In the genomic region with DNA sequence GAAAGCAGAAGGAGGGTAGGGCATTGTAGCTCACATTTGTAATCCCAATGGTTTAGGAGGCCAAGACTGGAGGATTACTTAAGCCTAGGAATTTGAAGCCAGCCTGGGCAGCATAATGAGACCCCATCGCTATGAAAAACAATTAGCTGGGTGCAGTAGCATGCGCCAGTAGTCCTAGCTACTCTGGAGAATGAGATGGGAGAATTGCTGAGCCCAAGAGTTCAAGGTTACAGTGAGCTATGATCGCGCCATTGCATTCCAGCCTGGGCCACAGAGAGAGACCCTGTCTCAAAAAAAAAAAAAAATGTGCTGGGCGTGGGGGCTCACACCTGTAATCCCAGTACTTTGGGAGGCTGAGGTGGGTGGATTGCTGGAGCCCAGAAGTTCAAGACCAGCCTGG, we compare ENCODE assay signal across 29 cellular contexts.
"Had no signal": no experiment of that assay in that cellular context is flagged by ENCODE, and none has a peak within 500 bp of the region (broad histone marks: within the 10 kb centered on the region; RNA-seq: fewer than 3 reads in every experiment).

No MANE protein-coding gene starts in this region.

- H3K27me3 ChIP-seq: adrenal gland, cardiac muscle cell, colonic mucosa, testis, transverse colon had no signal

- H3K27me3 Mint-ChIP-seq: activated CD4-positive, alpha-beta memory T cell treated with anti-CD3 and anti-CD28 coated beads for 36 hours; activated naive CD4-positive, alpha-beta T cell treated with anti-CD3 and anti-CD28 coated beads, Interleukin-2, amount 10 ng/mL, durations not matched to agents 7 days and 5 days; T-cell had no signal

- H3K36me3 ChIP-seq: adrenal gland, cardiac muscle cell, colonic mucosa, esophagus squamous epithelium, transverse colon had no signal

- ATAC-seq: sciatic nerve; stimulated activated naive CD8-positive, alpha-beta T cell treated with anti-CD3 and anti-CD28 coated beads, Interleukin-15, Interleukin-2, amounts not matched to agents 100 U/mL and 50 U/mL, for 24 hours; T-cell had no signal

- H3K4me3 ChIP-seq: adrenal gland, cardiac muscle cell, colonic mucosa, esophagus squamous epithelium, left ventricle myocardium inferior, lung, skin epidermis, testis, transverse colon had no signal

- H3K4me3 Mint-ChIP-seq: activated CD4-positive, alpha-beta memory T cell treated with anti-CD3 and anti-CD28 coated beads for 36 hours; activated naive CD4-positive, alpha-beta T cell treated with anti-CD3 and anti-CD28 coated beads, Interleukin-2, amount 10 ng/mL, durations not matched to agents 7 days and 5 days; activated T-helper 1 cell treated with anti-CD3 and anti-CD28 coated beads, Interleukin-12 subunit alpha, Interleukin-12 subunit beta, Interleukin-2, Interleukin-4 antibody, amounts not matched to agents 30 ng/mL and 10 ng/mL and 1 ng/mL, durations not matched to agents 14 hours and 24 hours and 36 hours; brain; nephron had no signal

- H3K9me3 ChIP-seq: adrenal gland, colonic mucosa, esophagus squamous epithelium, left ventricle myocardium inferior, testis, transverse colon had no signal

- DNase-seq: activated CD4-positive, alpha-beta memory T cell treated with anti-CD3 and anti-CD28 coated beads for 36 hours; activated CD4-positive, alpha-beta T cell treated with anti-CD3 and anti-CD28 coated beads for 48 hours; activated effector memory CD4-positive, alpha-beta T cell treated with anti-CD3 and anti-CD28 coated beads, Interleukin-2, amount 50 U/mL, for 16 hours; activated naive CD4-positive, alpha-beta T cell treated with anti-CD3 and anti-CD28 coated beads, Interleukin-2, amount 10 ng/mL, durations not matched to agents 7 days and 5 days; adrenal gland; aorta; cerebellar nuclear complex; colonic mucosa; effector CD8-positive, alpha-beta T cell; esophagus squamous epithelium; foreskin melanocyte; left ventricle myocardium inferior; mesendoderm; stimulated activated CD4-positive, alpha-beta T cell treated with anti-CD3 and anti-CD28 coated beads, Interleukin-12 subunit alpha, Interleukin-12 subunit beta, amount 100 ng/mL, for 4 hours; stimulated activated CD4-positive, alpha-beta T cell treated with anti-CD3 and anti-CD28 coated beads, Interleukin-4, amount 100 ng/mL, for 1 hour; stimulated activated naive CD8-positive, alpha-beta T cell treated with anti-CD3 and anti-CD28 coated beads, Interleukin-15, Interleukin-2, amounts not matched to agents 100 U/mL and 50 U/mL, for 24 hours; T-cell; T-helper 9 cell; testis; transverse colon had no signal

- H3K4me1 ChIP-seq: testis had no signal

- H3K9me3 Mint-ChIP-seq: activated CD4-positive, alpha-beta memory T cell treated with anti-CD3 and anti-CD28 coated beads for 36 hours; activated T-helper 1 cell treated with anti-CD3 and anti-CD28 coated beads, Interleukin-12 subunit alpha, Interleukin-12 subunit beta, Interleukin-2, Interleukin-4 antibody, amounts not matched to agents 30 ng/mL and 10 ng/mL and 1 ng/mL, durations not matched to agents 14 hours and 24 hours and 36 hours had no signal

- H3K27ac Mint-ChIP-seq: activated CD4-positive, alpha-beta memory T cell treated with anti-CD3 and anti-CD28 coated beads for 36 hours; activated T-helper 1 cell treated with anti-CD3 and anti-CD28 coated beads, Interleukin-12 subunit alpha, Interleukin-12 subunit beta, Interleukin-2, Interleukin-4 antibody, amounts not matched to agents 30 ng/mL and 10 ng/mL and 1 ng/mL, durations not matched to agents 14 hours and 24 hours and 36 hours; brain; nephron had no signal

- H3K27ac ChIP-seq: adrenal gland, cardiac muscle cell, colonic mucosa, epithelial cell of prostate, esophagus squamous epithelium, left ventricle myocardium inferior, skin epidermis, testis, transverse colon, VCaP had no signal
